11 cellular contexts compared by ENCODE assay signal in the genomic region with DNA sequence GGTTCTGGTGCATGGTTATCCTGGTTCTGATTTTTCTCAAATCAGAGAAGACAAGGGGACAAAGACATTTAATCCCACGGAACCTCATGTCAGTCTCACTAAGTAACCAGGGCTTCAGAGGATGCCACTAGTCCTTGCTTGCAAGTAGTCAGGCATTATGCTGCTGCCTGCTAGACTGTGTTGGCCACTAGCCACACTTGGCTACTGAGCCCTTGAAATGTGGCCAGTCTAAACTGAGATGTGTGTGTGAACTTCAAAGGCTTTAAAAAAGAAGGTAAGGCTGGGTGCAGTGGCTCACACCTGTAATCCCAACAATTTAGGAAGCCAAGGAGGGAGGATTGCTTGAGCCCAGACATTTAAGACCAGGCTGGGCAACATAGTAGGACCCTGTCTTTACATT.
"Had no signal": no experiment of that assay in that cellular context is flagged by ENCODE, and none has a peak within 500 bp of the region (broad histone marks: within the 10 kb centered on the region; RNA-seq: fewer than 3 reads in every experiment).

No MANE protein-coding gene starts in this region.

- H3K36me3 ChIP-seq: gastrocnemius medialis, heart right ventricle had no signal

- H3K27me3 ChIP-seq: heart right ventricle had no signal

- H3K9me3 ChIP-seq: gastrocnemius medialis had no signal

- H3K4me3 ChIP-seq: gastrocnemius medialis, heart right ventricle had no signal

- ATAC-seq: gastrocnemius medialis, left lobe of liver, natural killer cell had no signal

- DNase-seq: endodermal cell; erythroblast; gastrocnemius medialis; heart right ventricle; mammary epithelial cell; natural killer cell; right cardiac atrium; small intestine; stimulated activated CD4-positive, alpha-beta T cell treated with anti-CD3 and anti-CD28 coated beads, Interleukin-12 subunit alpha, Interleukin-12 subunit beta, amount 100 ng/mL, for 4 hours; stimulated activated naive CD4-positive, alpha-beta T cell had no signal

- H3K27ac ChIP-seq: gastrocnemius medialis, heart right ventricle had no signal
